8 cellular contexts compared by ENCODE assay signal in genomic region chr1:207997486-207998268, GRCh38.
DNase-seq lines count a peak whose midpoint lies in the region; ATAC-seq, FAIRE-seq and TF ChIP-seq lines count a peak whose summit lies in the region.

No MANE protein-coding gene starts in this region.

- H3K27ac Mint-ChIP-seq in activated CD4-positive, alpha-beta memory T cell treated with anti-CD3 and anti-CD28 coated beads, Interleukin-2, amount 10 ng/mL, durations not matched to agents 7 days and 5 days: no peak overlapping the region

- FAIRE-seq in H1 (lab: Jason Lieb, UNC): peak; percentile 88

- H3K56ac ChIP-seq in H1 (replicated peaks; ENCODE audit: insufficient read length, low read depth, low read length) (no peak overlapping the region), mesendoderm (ENCODE audit: low read length) (no peak overlapping the region)

- H2BK5ac ChIP-seq in H1 (ENCODE audit: low read depth, low read length): no peak overlapping the region
- H2BK5ac ChIP-seq in mesendoderm (ENCODE audit: low read length): no peak overlapping the region

- H3K4me1 Mint-ChIP-seq in activated CD4-positive, alpha-beta memory T cell treated with anti-CD3 and anti-CD28 coated beads, Interleukin-2, amount 10 ng/mL, durations not matched to agents 7 days and 5 days: no peaks in the 10 kb centered on the region

- H3K23me2 ChIP-seq in H1 (ENCODE audit: low read depth, low read length): no peaks in the 10 kb centered on the region

- H2AK5ac ChIP-seq in H1 (ENCODE audit: low read depth, low read length): no peak overlapping the region
- H2AK5ac ChIP-seq in mesendoderm (ENCODE audit: low read length): no peak overlapping the region

- TF ChIP-seq POLR2A in H1 (IDR thresholded peaks at IDR 0.05; ENCODE audit: control extremely low read depth in 1 of 2, low read depth in 2 of 2, low read length in 2 of 2): no peak

- no peak overlapping the region for H3K23ac ChIP-seq in H1 (ENCODE audit: insufficient read length)
- H3K23ac ChIP-seq in mesendoderm (ENCODE audit: low read length): no peak overlapping the region

- CTCF ChIA-PET in activated CD4-positive, alpha-beta memory T cell treated with anti-CD3 and anti-CD28 coated beads, Interleukin-2, amount 10 ng/mL, durations not matched to agents 7 days and 5 days (lab: Charles Lee): interaction anchor here (0.7 to 2.5 kb wide), 16 partner anchors 8 to 318 kb away, joined by 3 to 23 read pairs (median 4); partner anchors contain the start of gene PLXNA2
- CTCF ChIA-PET in H1 (lab: Charles Lee; ENCODE audit: partially characterized antibody): interaction anchor here (0.5 to 4.1 kb wide), 57 partner anchors 9 to 1251 kb away, joined by 3 to 39 read pairs (median 4); partner anchors contain the start of genes CD34 and PLXNA2

- H3K18ac ChIP-seq in H1 (ENCODE audit: extremely low read depth, low read length) (no peak overlapping the region), mesendoderm (ENCODE audit: low read length) (no peak overlapping the region)

- DNase-seq in GM12865 (ENCODE audit: low read depth) (peak; percentile 56), NCI-H460 (ENCODE audit: extremely low read depth, low read depth) (peak; percentile 68), H1 (ENCODE audit: low read depth in 1 of 2, low spot score in 2 of 2) (peak in 1 of 2 experiments; percentile 72), mesendoderm (peak; percentile 75)
- DNase-seq in activated CD4-positive, alpha-beta memory T cell treated with anti-CD3 and anti-CD28 coated beads, Interleukin-2, amount 10 ng/mL, durations not matched to agents 7 days and 5 days: peak; percentile 58
- peak; percentile 4 to 10 for DNase-seq in stimulated activated CD8-positive, alpha-beta memory T cell treated with anti-CD3 and anti-CD28 coated beads, Interleukin-7, amount 100 ng/mL, for 1 hour (ENCODE audit: low read depth in 2 of 2)

- H3K4me2 ChIP-seq in H1 (ENCODE audit: insufficient read depth in 1 of 2, low read depth in 2 of 2, low read length in 2 of 2) (no peak overlapping the region), mesendoderm (ENCODE audit: low read length) (no peak overlapping the region)

- H2BK15ac ChIP-seq in H1 (ENCODE audit: low read length): no peak overlapping the region
- H2BK15ac ChIP-seq in mesendoderm (replicated peaks; ENCODE audit: low read depth): no peak overlapping the region

- POLR2A ChIA-PET in activated CD4-positive, alpha-beta memory T cell treated with anti-CD3 and anti-CD28 coated beads, Interleukin-2, amount 10 ng/mL, durations not matched to agents 7 days and 5 days (lab: Charles Lee): no interaction called here
- POLR2A ChIA-PET in H1 (lab: Charles Lee; ENCODE audit: partially characterized antibody): interaction anchor here (0.8 kb wide), 1 partner anchor 10 kb away, joined by 5 read pairs; no protein-coding TSS in a partner anchor

- H3K27me3 ChIP-seq in H1 (replicated peaks in 1 of 4; ENCODE audit: control insufficient read depth in 3 of 4, extremely low read depth in 1 of 4, insufficient read depth in 3 of 4, low read length in 3 of 4) (no peaks in the 10 kb centered on the region), mesendoderm (ENCODE audit: insufficient read depth, low read length, poor library complexity) (no peaks in the 10 kb centered on the region)

- H4K8ac ChIP-seq in H1 (ENCODE audit: extremely low read depth, insufficient read depth, low read length) (no peak overlapping the region), mesendoderm (ENCODE audit: low read depth, low read length) (no peak overlapping the region)

- no peak overlapping the region for H3K27ac ChIP-seq in H1 (ENCODE audit: low read depth, low read length)
- no peak overlapping the region for H3K27ac ChIP-seq in mesendoderm (ENCODE audit: low read depth, low read length)

- H3K79me2 ChIP-seq in H1 (ENCODE audit: control insufficient read depth in 1 of 2, insufficient read depth in 2 of 2, low read length in 2 of 2) (no peaks in the 10 kb centered on the region), mesendoderm (ENCODE audit: control insufficient read depth, insufficient read depth, low read length) (no peaks in the 10 kb centered on the region)

- H3K9ac ChIP-seq in H1 (replicated peaks in 1 of 4; ENCODE audit: extremely low read depth in 1 of 4, low read depth in 3 of 4, low read length in 3 of 4): no peak overlapping the region
- no peak overlapping the region for H3K9ac ChIP-seq in mesendoderm (ENCODE audit: low read length)

- peaks cover 17% of the 10 kb centered on the region for H3K27me3 Mint-ChIP-seq in activated CD4-positive, alpha-beta memory T cell treated with anti-CD3 and anti-CD28 coated beads, Interleukin-2, amount 10 ng/mL, durations not matched to agents 7 days and 5 days

- H3K9me3 Mint-ChIP-seq in activated CD4-positive, alpha-beta memory T cell treated with anti-CD3 and anti-CD28 coated beads, Interleukin-2, amount 10 ng/mL, durations not matched to agents 7 days and 5 days: no peaks in the 10 kb centered on the region

- ATAC-seq in HG03066 (IDR thresholded peaks at IDR 0.05; ENCODE audit: low read depth, unreplicated experiment) (peak; percentile 72), GM18858 (IDR thresholded peaks at IDR 0.05; ENCODE audit: unreplicated experiment) (no peak)

- H3K4me3 Mint-ChIP-seq in activated CD4-positive, alpha-beta memory T cell treated with anti-CD3 and anti-CD28 coated beads, Interleukin-2, amount 10 ng/mL, durations not matched to agents 7 days and 5 days: no peak overlapping the region

- no peak overlapping the region for H2AFZ ChIP-seq in H1 (ENCODE audit: low read length)

- no peaks in the 10 kb centered on the region for H4K20me1 ChIP-seq in H1 (replicated peaks in 1 of 2; ENCODE audit: control insufficient read depth in 1 of 2, insufficient read depth in 2 of 2, low read length in 2 of 2)

- H4K5ac ChIP-seq in H1 (ENCODE audit: insufficient read length, low read depth, low read length): no peak overlapping the region
- no peak overlapping the region for H4K5ac ChIP-seq in mesendoderm (ENCODE audit: low read length)

- no peak for TF ChIP-seq EP300 in H1 (IDR thresholded peaks at IDR 0.05; ENCODE audit: borderline replicate concordance in 1 of 2, low read depth in 2 of 2, low read length in 2 of 2)

- H2BK120ac ChIP-seq in H1 (replicated peaks; ENCODE audit: low read depth, low read length) (no peak overlapping the region), mesendoderm (ENCODE audit: low read depth, low read length) (no peak overlapping the region)

- H2BK12ac ChIP-seq in H1 (ENCODE audit: low read depth, low read length): no peak overlapping the region

- 56% methylated on average over 9 of the region's 9 CpGs; no CpG with 5 or more reads in 1 of the 2 experiments for WGBS in H1 (ENCODE audit: extremely low coverage in 1 of 2, insufficient coverage in 1 of 2, insufficient read length in 1 of 2, insufficient replicate concordance in 2 of 2, low coverage in 1 of 2, low lambda C conversion rate in 2 of 2, missing lambda C conversion rate in 1 of 2), 2 experiments
- WGBS in mesendoderm (ENCODE audit: extremely low coverage, insufficient coverage, low lambda C conversion rate): no CpG with 5 or more reads among the region's 9 CpGs

- TF ChIP-seq CTCF in GM12865 (IDR thresholded peaks at IDR 0.05; ENCODE audit: insufficient read depth, low read depth, low read length, missing control alignments) (peak; percentile 92), H1 (IDR thresholded peaks at IDR 0.05; ENCODE audit: control extremely low read depth in 1 of 3, insufficient read depth in 1 of 3, low read depth in 1 of 3, low read length in 3 of 3) (peak; percentile 80 to 92 (median 87))

- H3K14ac ChIP-seq in H1 (ENCODE audit: insufficient read length): no peak overlapping the region

- H3K4me1 ChIP-seq in H1 (replicated peaks in 1 of 4; ENCODE audit: control insufficient read depth in 3 of 4, insufficient read depth in 4 of 4, low read length in 3 of 4): peaks cover 0 to 9% (median 6%) of the 10 kb centered on the region in 4 experiments; a peak in 6 of 7 replicates
- H3K4me1 ChIP-seq in mesendoderm (ENCODE audit: control insufficient read depth, low read depth, low read length): peaks cover 3% of the 10 kb centered on the region

- H4K91ac ChIP-seq in H1 (replicated peaks; ENCODE audit: insufficient read length, low read length): no peak overlapping the region

- H3K79me1 ChIP-seq in H1 (ENCODE audit: low read depth, low read length): no peaks in the 10 kb centered on the region
- no peaks in the 10 kb centered on the region for H3K79me1 ChIP-seq in mesendoderm (ENCODE audit: low read length)

- TF ChIP-seq RAD21 in H1 (IDR thresholded peaks at IDR 0.05 in 1 of 2, conservative IDR thresholded peaks at IDR 0.05 in 1 of 2; ENCODE audit: low read depth in 2 of 2, low read length in 2 of 2): peak; percentile 47 to 59

- H3K4me3 ChIP-seq in GM12865 (ENCODE audit: low read depth, low read length) (no peak overlapping the region), H1 (ENCODE audit: extremely low read depth in 1 of 4, insufficient read depth in 2 of 4, low read depth in 3 of 4, low read length in 4 of 4) (no peak overlapping the region), mesendoderm (ENCODE audit: low read length) (no peak overlapping the region)

- no peak overlapping the region for H2BK20ac ChIP-seq in H1 (ENCODE audit: low read length)

- H3K9me3 ChIP-seq in H1 (ENCODE audit: insufficient read depth in 2 of 2, low read depth in 1 of 2, low read length in 1 of 2): peaks cover 0 to 3% of the 10 kb centered on the region in 2 experiments; a peak in 1 of 4 replicates

- H3K4ac ChIP-seq in H1 (replicated peaks; ENCODE audit: insufficient read length, low read depth, low read length): no peak overlapping the region
- H3K4ac ChIP-seq in mesendoderm (ENCODE audit: low read depth, low read length): no peak overlapping the region

- no peaks in the 10 kb centered on the region for H3K36me3 Mint-ChIP-seq in activated CD4-positive, alpha-beta memory T cell treated with anti-CD3 and anti-CD28 coated beads, Interleukin-2, amount 10 ng/mL, durations not matched to agents 7 days and 5 days (ENCODE audit: low read depth)

- no peaks in the 10 kb centered on the region for H3K36me3 ChIP-seq in H1 (ENCODE audit: control insufficient read depth in 2 of 4, insufficient read depth in 4 of 4, low read length in 3 of 4)
- no peaks in the 10 kb centered on the region for H3K36me3 ChIP-seq in mesendoderm (ENCODE audit: control insufficient read depth, insufficient read depth, low read length)

TF ChIP-seq in H1, 55 proteins besides CTCF, POLR2A, EP300 and RAD21:
- TF ChIP-seq MAX (IDR thresholded peaks at IDR 0.05) (peak; percentile 57), KDM1A (IDR thresholded peaks at IDR 0.05; ENCODE audit: borderline replicate concordance, low read length) (no peak), SP2 (IDR thresholded peaks at IDR 0.05; ENCODE audit: low read length) (no peak)
